ENCODE assay signal across 2 cellular contexts in the genomic region with DNA sequence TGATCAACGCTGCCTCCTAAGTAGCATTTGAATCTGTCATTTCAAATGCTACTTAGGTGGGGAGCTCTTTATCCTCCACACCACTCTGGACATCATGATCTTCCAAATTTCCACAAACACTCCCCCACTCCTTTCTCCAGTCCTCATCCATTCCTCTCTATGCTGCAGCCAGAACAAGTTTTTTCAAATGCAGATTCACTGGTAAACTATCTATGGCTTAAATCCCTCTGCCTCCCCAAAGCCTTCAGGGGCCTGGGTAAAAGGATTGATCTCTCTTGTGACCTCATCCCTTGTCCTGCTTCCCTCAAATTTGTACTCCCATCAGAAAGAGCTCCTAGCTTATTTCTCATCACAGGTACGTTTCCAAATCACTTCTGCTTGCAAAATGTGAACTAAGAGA.
TF ChIP-seq lines count a peak whose summit lies in the region.

No MANE protein-coding gene starts in this region.

TF ChIP-seq in HCT116, 20 proteins besides CTCF, POLR2A, EP300 and RAD21:
- TF ChIP-seq, protein P1, sequence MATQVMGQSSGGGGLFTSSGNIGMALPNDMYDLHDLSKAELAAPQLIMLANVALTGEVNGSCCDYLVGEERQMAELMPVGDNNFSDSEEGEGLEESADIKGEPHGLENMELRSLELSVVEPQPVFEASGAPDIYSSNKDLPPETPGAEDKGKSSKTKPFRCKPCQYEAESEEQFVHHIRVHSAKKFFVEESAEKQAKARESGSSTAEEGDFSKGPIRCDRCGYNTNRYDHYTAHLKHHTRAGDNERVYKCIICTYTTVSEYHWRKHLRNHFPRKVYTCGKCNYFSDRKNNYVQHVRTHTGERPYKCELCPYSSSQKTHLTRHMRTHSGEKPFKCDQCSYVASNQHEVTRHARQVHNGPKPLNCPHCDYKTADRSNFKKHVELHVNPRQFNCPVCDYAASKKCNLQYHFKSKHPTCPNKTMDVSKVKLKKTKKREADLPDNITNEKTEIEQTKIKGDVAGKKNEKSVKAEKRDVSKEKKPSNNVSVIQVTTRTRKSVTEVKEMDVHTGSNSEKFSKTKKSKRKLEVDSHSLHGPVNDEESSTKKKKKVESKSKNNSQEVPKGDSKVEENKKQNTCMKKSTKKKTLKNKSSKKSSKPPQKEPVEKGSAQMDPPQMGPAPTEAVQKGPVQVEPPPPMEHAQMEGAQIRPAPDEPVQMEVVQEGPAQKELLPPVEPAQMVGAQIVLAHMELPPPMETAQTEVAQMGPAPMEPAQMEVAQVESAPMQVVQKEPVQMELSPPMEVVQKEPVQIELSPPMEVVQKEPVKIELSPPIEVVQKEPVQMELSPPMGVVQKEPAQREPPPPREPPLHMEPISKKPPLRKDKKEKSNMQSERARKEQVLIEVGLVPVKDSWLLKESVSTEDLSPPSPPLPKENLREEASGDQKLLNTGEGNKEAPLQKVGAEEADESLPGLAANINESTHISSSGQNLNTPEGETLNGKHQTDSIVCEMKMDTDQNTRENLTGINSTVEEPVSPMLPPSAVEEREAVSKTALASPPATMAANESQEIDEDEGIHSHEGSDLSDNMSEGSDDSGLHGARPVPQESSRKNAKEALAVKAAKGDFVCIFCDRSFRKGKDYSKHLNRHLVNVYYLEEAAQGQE (IDR thresholded peaks at IDR 0.05; ENCODE audit: low read depth), result no peak
- no peak for TF ChIP-seq ELF1 (IDR thresholded peaks at IDR 0.05; ENCODE audit: borderline replicate concordance, low read depth)
- no peak for TF ChIP-seq CEBPB (IDR thresholded peaks at IDR 0.05; ENCODE audit: low read depth)
- TF ChIP-seq ZNF274 (IDR thresholded peaks at IDR 0.05; ENCODE audit: low read depth, low read length), result no peak
- TF ChIP-seq TCF7L2 (IDR thresholded peaks at IDR 0.05; ENCODE audit: borderline replicate concordance, extremely low read depth, insufficient read depth, insufficient read length), result no peak
- TF ChIP-seq JUND (IDR thresholded peaks at IDR 0.05), result no peak
- no peak for TF ChIP-seq ZFX (IDR thresholded peaks at IDR 0.05)
- TF ChIP-seq SRF (IDR thresholded peaks at IDR 0.05; ENCODE audit: low read depth), result no peak
- TF ChIP-seq, protein P2, sequence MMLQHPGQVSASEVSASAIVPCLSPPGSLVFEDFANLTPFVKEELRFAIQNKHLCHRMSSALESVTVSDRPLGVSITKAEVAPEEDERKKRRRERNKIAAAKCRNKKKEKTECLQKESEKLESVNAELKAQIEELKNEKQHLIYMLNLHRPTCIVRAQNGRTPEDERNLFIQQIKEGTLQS (IDR thresholded peaks at IDR 0.05), result no peak
- no peak for TF ChIP-seq CBX3 (IDR thresholded peaks at IDR 0.05; ENCODE audit: low read depth)
- no peak for TF ChIP-seq EGR1 (IDR thresholded peaks at IDR 0.05; ENCODE audit: low read depth)
- TF ChIP-seq POLR2AphosphoS5 (IDR thresholded peaks at IDR 0.05; ENCODE audit: low read depth, low read length), result no peak
- TF ChIP-seq SP1 (IDR thresholded peaks at IDR 0.05; ENCODE audit: low read depth), result no peak
- TF ChIP-seq EZH2 (IDR thresholded peaks at IDR 0.05), result no peak
- no peak for TF ChIP-seq EZH2phosphoT487 (IDR thresholded peaks at IDR 0.05; ENCODE audit: borderline replicate concordance)
- TF ChIP-seq SIN3A (IDR thresholded peaks at IDR 0.05; ENCODE audit: low read depth), result no peak

TF ChIP-seq in WTC11, 78 proteins besides CTCF, POLR2A, EP300 and RAD21:
- TF ChIP-seq ATF1 (CRISPR knock-in tag; IDR thresholded peaks at IDR 0.05), result no peak
- TF ChIP-seq, protein P3, sequence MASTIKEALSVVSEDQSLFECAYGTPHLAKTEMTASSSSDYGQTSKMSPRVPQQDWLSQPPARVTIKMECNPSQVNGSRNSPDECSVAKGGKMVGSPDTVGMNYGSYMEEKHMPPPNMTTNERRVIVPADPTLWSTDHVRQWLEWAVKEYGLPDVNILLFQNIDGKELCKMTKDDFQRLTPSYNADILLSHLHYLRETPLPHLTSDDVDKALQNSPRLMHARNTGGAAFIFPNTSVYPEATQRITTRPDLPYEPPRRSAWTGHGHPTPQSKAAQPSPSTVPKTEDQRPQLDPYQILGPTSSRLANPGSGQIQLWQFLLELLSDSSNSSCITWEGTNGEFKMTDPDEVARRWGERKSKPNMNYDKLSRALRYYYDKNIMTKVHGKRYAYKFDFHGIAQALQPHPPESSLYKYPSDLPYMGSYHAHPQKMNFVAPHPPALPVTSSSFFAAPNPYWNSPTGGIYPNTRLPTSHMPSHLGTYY (CRISPR knock-in tag; IDR thresholded peaks at IDR 0.05), result no peak
- no peak for TF ChIP-seq ZNF219 (CRISPR knock-in tag; IDR thresholded peaks at IDR 0.05; ENCODE audit: borderline replicate concordance)
- TF ChIP-seq SMAD3 (CRISPR knock-in tag; IDR thresholded peaks at IDR 0.05; ENCODE audit: borderline replicate concordance), result no peak
- no peak for TF ChIP-seq IRF2 (CRISPR knock-in tag; IDR thresholded peaks at IDR 0.05; ENCODE audit: borderline replicate concordance, low read depth)
- TF ChIP-seq, protein P4, sequence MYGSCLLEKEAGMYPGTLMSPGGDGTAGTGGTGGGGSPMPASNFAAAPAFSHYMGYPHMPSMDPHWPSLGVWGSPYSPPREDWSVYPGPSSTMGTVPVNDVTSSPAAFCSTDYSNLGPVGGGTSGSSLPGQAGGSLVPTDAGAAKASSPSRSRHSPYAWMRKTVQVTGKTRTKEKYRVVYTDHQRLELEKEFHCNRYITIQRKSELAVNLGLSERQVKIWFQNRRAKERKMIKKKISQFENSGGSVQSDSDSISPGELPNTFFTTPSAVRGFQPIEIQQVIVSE (CRISPR knock-in tag; IDR thresholded peaks at IDR 0.05; ENCODE audit: borderline replicate concordance), result no peak
- no peak for TF ChIP-seq NR2C2 (CRISPR knock-in tag; IDR thresholded peaks at IDR 0.05)
- TF ChIP-seq, protein P5, sequence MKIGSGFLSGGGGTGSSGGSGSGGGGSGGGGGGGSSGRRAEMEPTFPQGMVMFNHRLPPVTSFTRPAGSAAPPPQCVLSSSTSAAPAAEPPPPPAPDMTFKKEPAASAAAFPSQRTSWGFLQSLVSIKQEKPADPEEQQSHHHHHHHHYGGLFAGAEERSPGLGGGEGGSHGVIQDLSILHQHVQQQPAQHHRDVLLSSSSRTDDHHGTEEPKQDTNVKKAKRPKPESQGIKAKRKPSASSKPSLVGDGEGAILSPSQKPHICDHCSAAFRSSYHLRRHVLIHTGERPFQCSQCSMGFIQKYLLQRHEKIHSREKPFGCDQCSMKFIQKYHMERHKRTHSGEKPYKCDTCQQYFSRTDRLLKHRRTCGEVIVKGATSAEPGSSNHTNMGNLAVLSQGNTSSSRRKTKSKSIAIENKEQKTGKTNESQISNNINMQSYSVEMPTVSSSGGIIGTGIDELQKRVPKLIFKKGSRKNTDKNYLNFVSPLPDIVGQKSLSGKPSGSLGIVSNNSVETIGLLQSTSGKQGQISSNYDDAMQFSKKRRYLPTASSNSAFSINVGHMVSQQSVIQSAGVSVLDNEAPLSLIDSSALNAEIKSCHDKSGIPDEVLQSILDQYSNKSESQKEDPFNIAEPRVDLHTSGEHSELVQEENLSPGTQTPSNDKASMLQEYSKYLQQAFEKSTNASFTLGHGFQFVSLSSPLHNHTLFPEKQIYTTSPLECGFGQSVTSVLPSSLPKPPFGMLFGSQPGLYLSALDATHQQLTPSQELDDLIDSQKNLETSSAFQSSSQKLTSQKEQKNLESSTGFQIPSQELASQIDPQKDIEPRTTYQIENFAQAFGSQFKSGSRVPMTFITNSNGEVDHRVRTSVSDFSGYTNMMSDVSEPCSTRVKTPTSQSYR (CRISPR knock-in tag; IDR thresholded peaks at IDR 0.05), result no peak
- TF ChIP-seq JAZF1 (CRISPR knock-in tag; IDR thresholded peaks at IDR 0.05), result no peak
- no peak for TF ChIP-seq CBFB (CRISPR knock-in tag; IDR thresholded peaks at IDR 0.05; ENCODE audit: low read depth)
